In the genomic region with DNA sequence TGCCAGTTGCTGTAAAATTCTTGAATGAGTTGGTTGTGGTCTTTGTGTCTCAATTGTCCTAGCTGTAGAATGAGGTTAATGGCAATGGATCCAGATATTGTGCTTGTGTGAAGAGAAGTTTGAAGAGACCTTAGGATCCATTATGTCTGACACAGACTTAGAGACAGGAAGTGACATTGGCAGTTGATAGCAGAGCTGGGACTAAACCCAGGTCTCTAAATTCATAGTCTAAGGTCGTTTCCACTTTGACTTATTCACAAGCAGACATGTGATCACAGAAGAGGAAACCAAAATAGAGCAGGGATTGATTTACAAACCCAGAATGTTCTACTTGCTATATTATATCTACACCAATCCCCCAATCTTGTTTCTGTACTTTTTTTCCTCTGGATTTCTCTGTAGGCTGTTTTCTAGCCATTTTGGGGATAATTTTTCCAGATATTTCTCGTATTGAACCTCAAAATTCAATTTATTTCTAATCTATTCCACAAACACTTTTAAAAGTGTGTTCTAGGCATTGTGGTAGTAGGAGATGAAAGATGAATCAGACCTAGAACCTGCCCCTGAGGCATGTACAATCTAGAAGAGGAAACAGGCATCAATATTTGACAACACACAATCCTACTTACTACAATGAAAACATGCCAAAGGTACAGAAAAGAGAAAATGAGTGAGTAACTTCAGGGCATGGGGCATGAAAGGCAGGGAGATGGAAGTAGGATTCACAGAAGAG, we compare ENCODE assay signal across 19 cellular contexts.
A peak's percentile ranks its signal among the peaks of the same experiment; 100 is the strongest.
DNase-seq lines count a peak whose midpoint lies in the region; ATAC-seq and TF ChIP-seq lines count a peak whose summit lies in the region.
"Had no signal": no experiment of that assay in that cellular context is flagged by ENCODE, and none has a peak within 500 bp of the region (broad histone marks: within the 10 kb centered on the region; RNA-seq: fewer than 3 reads in every experiment).

No MANE protein-coding gene starts in this region.

- WGBS in mesenchymal stem cell: 71% methylated on average over 1 of the region's 2 CpGs

- H2BK5ac ChIP-seq in mesenchymal stem cell (ENCODE audit: low read depth, low read length, poor library complexity, severe bottlenecking): no peak overlapping the region

- H2BK12ac ChIP-seq in mesenchymal stem cell (ENCODE audit: low read length in 2 of 2): no peak overlapping the region

- H3K9me3 ChIP-seq in T-helper 17 cell (ENCODE audit: control insufficient read depth, low read length, poor library complexity, severe bottlenecking): no peaks in the 10 kb centered on the region
- H3K9me3 ChIP-seq in mesenchymal stem cell (ENCODE audit: control insufficient read depth, low read length): no peaks in the 10 kb centered on the region
- H3K9me3 ChIP-seq: SK-N-SH had no signal

- H2BK120ac ChIP-seq in mesenchymal stem cell (ENCODE audit: low read depth, low read length): no peak overlapping the region

- peaks cover 5% of the 10 kb centered on the region for H3K4me1 Mint-ChIP-seq in activated naive CD8-positive, alpha-beta T cell treated with anti-CD3 and anti-CD28 coated beads, Interleukin-2, amount 10 ng/mL, durations not matched to agents 7 days and 5 days
- peaks cover 7% of the 10 kb centered on the region for H3K4me1 Mint-ChIP-seq in activated naive CD8-positive, alpha-beta T cell treated with anti-CD3 and anti-CD28 coated beads for 36 hours
- peaks cover 18 to 46% of the 10 kb centered on the region in 2 donors for H3K4me1 Mint-ChIP-seq in stimulated activated naive B cell treated with anti-CD40 and anti-IgM and Interleukin-4, amounts not matched to agents 10 μg/mL and 1 μg/mL and 100 μg/mL, for 72 hours
- peaks cover 7% of the 10 kb centered on the region for H3K4me1 Mint-ChIP-seq in T-helper 17 cell
- H3K4me1 Mint-ChIP-seq: GM23338 had no signal

- no peak overlapping the region for H4K91ac ChIP-seq in mesenchymal stem cell (ENCODE audit: low read length)

- no peak overlapping the region for H2AFZ ChIP-seq in mesenchymal stem cell (ENCODE audit: low read depth, low read length)
- H2AFZ ChIP-seq: GM23338 had no signal

- no peak overlapping the region for H3K23ac ChIP-seq in mesenchymal stem cell (ENCODE audit: low read length in 2 of 2)

- H3K9me3 Mint-ChIP-seq in activated naive CD8-positive, alpha-beta T cell treated with anti-CD3 and anti-CD28 coated beads, Interleukin-2, amount 10 ng/mL, durations not matched to agents 7 days and 5 days: peaks cover 28% of the 10 kb centered on the region
- H3K9me3 Mint-ChIP-seq in activated naive CD8-positive, alpha-beta T cell treated with anti-CD3 and anti-CD28 coated beads for 36 hours: peaks cover 15% of the 10 kb centered on the region
- H3K9me3 Mint-ChIP-seq in stimulated activated naive B cell treated with anti-CD40 and anti-IgM and Interleukin-4, amounts not matched to agents 10 μg/mL and 1 μg/mL and 100 μg/mL, for 72 hours: peaks cover 3 to 15% of the 10 kb centered on the region in 2 donors
- H3K9me3 Mint-ChIP-seq: GM23338 had no signal

- no peak for TF ChIP-seq CTCF in epithelial cell of esophagus (IDR thresholded peaks at IDR 0.05; ENCODE audit: insufficient read depth, low read depth, low read length, missing control alignments)

- no peak overlapping the region for H3K9ac ChIP-seq in mesenchymal stem cell (ENCODE audit: low read length)
- H3K9ac ChIP-seq: BLaER1 treated with 17β-estradiol and CSF1 and Interleukin-3, amounts not matched to agents 10 nM and 100 nM; SK-N-SH had no signal

- no peak overlapping the region for H3K18ac ChIP-seq in mesenchymal stem cell (ENCODE audit: low read depth in 1 of 2, low read length in 2 of 2)

- no peak overlapping the region for H2AK5ac ChIP-seq in mesenchymal stem cell (ENCODE audit: low read length, severe bottlenecking)

- no peak overlapping the region for H3K4ac ChIP-seq in mesenchymal stem cell (ENCODE audit: low read depth in 1 of 2, low read length in 2 of 2)

- DNase-seq in activated naive CD8-positive, alpha-beta T cell treated with anti-CD3 and anti-CD28 coated beads, Interleukin-2, amount 10 ng/mL, durations not matched to agents 7 days and 5 days: no peak
- no peak for DNase-seq in activated naive CD8-positive, alpha-beta T cell treated with anti-CD3 and anti-CD28 coated beads for 36 hours
- DNase-seq in NCI-H226 (peak; percentile 25), epithelial cell of esophagus (ENCODE audit: low read depth) (peak; percentile 83), T-helper 17 cell (no peak), mesenchymal stem cell (no peak), NCI-H82 treated with DMSO at 0.1 percent for 48 hours (lab: John Stamatoyannopoulos, UW; ENCODE audit: unreplicated experiment) (no peak)
- DNase-seq in stimulated activated naive B cell treated with anti-CD40 and anti-IgM and Interleukin-4, amounts not matched to agents 10 μg/mL and 1 μg/mL and 100 μg/mL, for 72 hours: no peak
- DNase-seq: GDM1, KBM-7, NCI-H1930, NCI-H446, NCI-H774, SHP77, SK-N-SH had no signal

- H3K4me3 Mint-ChIP-seq in activated naive CD8-positive, alpha-beta T cell treated with anti-CD3 and anti-CD28 coated beads, Interleukin-2, amount 10 ng/mL, durations not matched to agents 7 days and 5 days: no peak overlapping the region
- no peak overlapping the region for H3K4me3 Mint-ChIP-seq in activated naive CD8-positive, alpha-beta T cell treated with anti-CD3 and anti-CD28 coated beads for 36 hours
- H3K4me3 Mint-ChIP-seq in stimulated activated naive B cell treated with anti-CD40 and anti-IgM and Interleukin-4, amounts not matched to agents 10 μg/mL and 1 μg/mL and 100 μg/mL, for 72 hours: no peak overlapping the region
- no peak overlapping the region for H3K4me3 Mint-ChIP-seq in T-helper 17 cell
- H3K4me3 Mint-ChIP-seq: GM23338 had no signal

- no peaks in the 10 kb centered on the region for H3K27me3 Mint-ChIP-seq in activated naive CD8-positive, alpha-beta T cell treated with anti-CD3 and anti-CD28 coated beads, Interleukin-2, amount 10 ng/mL, durations not matched to agents 7 days and 5 days
- H3K27me3 Mint-ChIP-seq in activated naive CD8-positive, alpha-beta T cell treated with anti-CD3 and anti-CD28 coated beads for 36 hours: no peaks in the 10 kb centered on the region
- no peaks in the 10 kb centered on the region for H3K27me3 Mint-ChIP-seq in stimulated activated naive B cell treated with anti-CD40 and anti-IgM and Interleukin-4, amounts not matched to agents 10 μg/mL and 1 μg/mL and 100 μg/mL, for 72 hours
- no peaks in the 10 kb centered on the region for H3K27me3 Mint-ChIP-seq in T-helper 17 cell

- no peaks in the 10 kb centered on the region for H3K4me1 ChIP-seq in mesenchymal stem cell (ENCODE audit: control insufficient read depth, insufficient read depth, low read depth, low read length)

- ATAC-seq in activated naive CD8-positive, alpha-beta T cell treated with anti-CD3 and anti-CD28 coated beads, Interleukin-2, amount 10 ng/mL, durations not matched to agents 7 days and 5 days (ENCODE audit: low read depth): peak; percentile 56
- no peak for ATAC-seq in stimulated activated naive B cell treated with anti-CD40 and anti-IgM and Interleukin-4, amounts not matched to agents 10 μg/mL and 1 μg/mL and 100 μg/mL, for 72 hours (replicated peaks)
- ATAC-seq in T-helper 17 cell: no peak
- ATAC-seq: GM12878, GM23338, HCT116 had no signal

- no peaks in the 10 kb centered on the region for H3K27me3 ChIP-seq in mesenchymal stem cell (ENCODE audit: control insufficient read depth in 1 of 2, insufficient read depth in 1 of 2, low read length in 2 of 2)

- peak overlapping the region; percentile 31 for H3K27ac Mint-ChIP-seq in activated naive CD8-positive, alpha-beta T cell treated with anti-CD3 and anti-CD28 coated beads, Interleukin-2, amount 10 ng/mL, durations not matched to agents 7 days and 5 days
- no peak overlapping the region for H3K27ac Mint-ChIP-seq in activated naive CD8-positive, alpha-beta T cell treated with anti-CD3 and anti-CD28 coated beads for 36 hours
- peak overlapping the region; percentile 31 for H3K27ac Mint-ChIP-seq in stimulated activated naive B cell treated with anti-CD40 and anti-IgM and Interleukin-4, amounts not matched to agents 10 μg/mL and 1 μg/mL and 100 μg/mL, for 72 hours
- H3K27ac Mint-ChIP-seq in T-helper 17 cell: no peak overlapping the region
- H3K27ac Mint-ChIP-seq: GM23338 had no signal

- POLR2A ChIA-PET in activated naive CD8-positive, alpha-beta T cell treated with anti-CD3 and anti-CD28 coated beads, Interleukin-2, amount 10 ng/mL, durations not matched to agents 7 days and 5 days (lab: Charles Lee): interaction anchor here (0.7 kb wide), 1 partner anchor 10 kb away, joined by 4 read pairs; no protein-coding TSS in a partner anchor

- no peak overlapping the region for H3K14ac ChIP-seq in mesenchymal stem cell (ENCODE audit: low read length in 2 of 2)

- no peak overlapping the region for H2BK15ac ChIP-seq in mesenchymal stem cell (ENCODE audit: low read depth, poor library complexity, severe bottlenecking)

- no peak overlapping the region for H4K8ac ChIP-seq in mesenchymal stem cell (ENCODE audit: low read length)

- peaks cover 15% of the 10 kb centered on the region for H3K36me3 Mint-ChIP-seq in activated naive CD8-positive, alpha-beta T cell treated with anti-CD3 and anti-CD28 coated beads, Interleukin-2, amount 10 ng/mL, durations not matched to agents 7 days and 5 days
- H3K36me3 Mint-ChIP-seq in activated naive CD8-positive, alpha-beta T cell treated with anti-CD3 and anti-CD28 coated beads for 36 hours: peaks cover 6% of the 10 kb centered on the region
- H3K36me3 Mint-ChIP-seq in stimulated activated naive B cell treated with anti-CD40 and anti-IgM and Interleukin-4, amounts not matched to agents 10 μg/mL and 1 μg/mL and 100 μg/mL, for 72 hours: peaks cover 7 to 15% of the 10 kb centered on the region in 2 donors
- peaks cover 4% of the 10 kb centered on the region for H3K36me3 Mint-ChIP-seq in T-helper 17 cell (ENCODE audit: low read depth)

- H3K4me2 ChIP-seq in mesenchymal stem cell (ENCODE audit: low read length, poor library complexity, severe bottlenecking): no peak overlapping the region
- H3K4me2 ChIP-seq: GM23338, SK-N-SH had no signal

- H3K4me3 ChIP-seq in epithelial cell of esophagus (ENCODE audit: low read length) (no peak overlapping the region), mesenchymal stem cell (ENCODE audit: insufficient read depth in 1 of 2, low read depth in 1 of 2, low read length in 2 of 2) (no peak overlapping the region)
- H3K4me3 ChIP-seq: BLaER1 treated with 17β-estradiol and CSF1 and Interleukin-3, amounts not matched to agents 10 nM and 100 nM; GM12878; GM23338 had no signal

- no peak overlapping the region for H3K27ac ChIP-seq in mesenchymal stem cell (ENCODE audit: low read length, poor library complexity, severe bottlenecking)
- H3K27ac ChIP-seq: BLaER1 treated with 17β-estradiol and CSF1 and Interleukin-3, amounts not matched to agents 10 nM and 100 nM had no signal

- H3K79me1 ChIP-seq in mesenchymal stem cell (replicated peaks; ENCODE audit: low read length, poor library complexity, severe bottlenecking): no peaks in the 10 kb centered on the region

- no peaks in the 10 kb centered on the region for H3K36me3 ChIP-seq in mesenchymal stem cell (ENCODE audit: control insufficient read depth in 1 of 2, insufficient read depth in 2 of 2, low read depth in 1 of 2, low read length in 2 of 2)

Comparison
In these comparisons a context has a peak if more than half of its experiments do, and no peak if none do; other contexts are left out.
1. H3K27ac Mint-ChIP-seq: peak in activated naive CD8-positive, alpha-beta T cell treated with anti-CD3 and anti-CD28 coated beads, Interleukin-2, amount 10 ng/mL, durations not matched to agents 7 days and 5 days (single experiment) and stimulated activated naive B cell treated with anti-CD40 and anti-IgM and Interleukin-4, amounts not matched to agents 10 μg/mL and 1 μg/mL and 100 μg/mL, for 72 hours (single experiment); none in activated naive CD8-positive, alpha-beta T cell treated with anti-CD3 and anti-CD28 coated beads for 36 hours (single experiment) and T-helper 17 cell (single experiment).
2. DNase-seq: peak in NCI-H226 (single experiment) and epithelial cell of esophagus (single experiment); none in activated naive CD8-positive, alpha-beta T cell treated with anti-CD3 and anti-CD28 coated beads, Interleukin-2, amount 10 ng/mL, durations not matched to agents 7 days and 5 days (single experiment), activated naive CD8-positive, alpha-beta T cell treated with anti-CD3 and anti-CD28 coated beads for 36 hours (single experiment), stimulated activated naive B cell treated with anti-CD40 and anti-IgM and Interleukin-4, amounts not matched to agents 10 μg/mL and 1 μg/mL and 100 μg/mL, for 72 hours (single experiment), T-helper 17 cell (0 of 3), mesenchymal stem cell (single experiment) and NCI-H82 treated with DMSO at 0.1 percent for 48 hours (single experiment).